19 cellular contexts compared by ENCODE assay signal in genomic region chr12:75712223-75712622, GRCh38.
DNase-seq lines count a peak whose midpoint lies in the region; ATAC-seq, FAIRE-seq and TF ChIP-seq lines count a peak whose summit lies in the region.
"Had no signal": no experiment of that assay in that cellular context is flagged by ENCODE, and none has a peak within 500 bp of the region (broad histone marks: within the 10 kb centered on the region; RNA-seq: fewer than 3 reads in every experiment).

No MANE protein-coding gene starts in this region.

- no peak for TF ChIP-seq CTCF in astrocyte of the spinal cord (IDR thresholded peaks at IDR 0.05; ENCODE audit: low read depth, low read length)
- TF ChIP-seq CTCF in right lobe of liver (IDR thresholded peaks at IDR 0.05): no peak

- ATAC-seq in right lobe of liver: peak; percentile 34 to 89 (median 66)
- ATAC-seq in GM18861 (IDR thresholded peaks at IDR 0.05; ENCODE audit: unreplicated experiment): no peak

- peaks cover 0 to 7% (median 3%) of the 10 kb centered on the region in 4 donors for H3K4me1 ChIP-seq in right lobe of liver

- no peaks in the 10 kb centered on the region for H3K27me3 ChIP-seq in right lobe of liver
- H3K27me3 ChIP-seq in MG63: no peaks in the 10 kb centered on the region
- H3K27me3 ChIP-seq: hepatocyte had no signal

- H3K9me3 ChIP-seq in right lobe of liver (no peaks in the 10 kb centered on the region), MG63 (no peaks in the 10 kb centered on the region)
- H3K9me3 ChIP-seq: left ventricle myocardium inferior had no signal

- TF ChIP-seq RAD21 in Ishikawa (IDR thresholded peaks at IDR 0.05; ENCODE audit: low read depth): no peak; the same call in 1 of the 2 replicates

- no peak overlapping the region for H3K27ac ChIP-seq in right lobe of liver
- H3K27ac ChIP-seq: hepatocyte, HL-60, left ventricle myocardium inferior had no signal

- H3K4me3 ChIP-seq in astrocyte of the spinal cord (ENCODE audit: low read depth, low read length) (no peak overlapping the region), right lobe of liver (no peak overlapping the region), MG63 (no peak overlapping the region)
- H3K4me3 ChIP-seq: hepatocyte, left ventricle myocardium inferior had no signal

- no peaks in the 10 kb centered on the region for H3K36me3 ChIP-seq in right lobe of liver
- H3K36me3 ChIP-seq in MG63: no peaks in the 10 kb centered on the region
- H3K36me3 ChIP-seq: left ventricle myocardium inferior had no signal

- peak; percentile 47; the same call in 1 of the 2 replicates for TF ChIP-seq EP300 in Ishikawa (IDR thresholded peaks at IDR 0.05; ENCODE audit: borderline replicate concordance)

- in situ Hi-C loops in astrocyte of the spinal cord (cut with HindIII; ENCODE audit: low sequenced_read_pairs): no loop called here

- no peak for TF ChIP-seq POLR2A in right lobe of liver (IDR thresholded peaks at IDR 0.05)

- peak; percentile 73 for DNase-seq in DMS53 (lab: John Stamatoyannopoulos, UW)
- peak; percentile 50 for DNase-seq in astrocyte of the spinal cord (ENCODE audit: low read depth, low spot score)
- DNase-seq in right lobe of liver: no peak
- DNase-seq in NCI-H2171 (lab: John Stamatoyannopoulos, UW): no peak
- DNase-seq in MG63: no peak
- no peak for DNase-seq in frontal cortex (ENCODE audit: low spot score in 2 of 2)
- DNase-seq: activated B cell treated with CpG ODN at 0.5 μM for 24 hours; activated naive CD4-positive, alpha-beta T cell treated with Interleukin-2 at 50 U/mL for 16 hours; Kasumi-1; left ventricle myocardium inferior; naive B cell; NCI-H187; NCI-H524 had no signal

- intact Hi-C loops in right lobe of liver (cut with DNase I): no loop called here

- FAIRE-seq in frontal cortex (lab: Jason Lieb, UNC): no peak
- FAIRE-seq: GM18507, GM19239 had no signal

TF ChIP-seq in Ishikawa, 13 proteins besides CTCF, POLR2A, EP300 and RAD21:
- TF ChIP-seq EGR1 (IDR thresholded peaks at IDR 0.05) (no peak), TAF1 (IDR thresholded peaks at IDR 0.05; ENCODE audit: low read depth) (no peak), FOXM1 (IDR thresholded peaks at IDR 0.05; ENCODE audit: borderline replicate concordance, low read depth) (0 out of 2 replicates have a peak, but pooled peaks have one; percentile 35), NFIC (IDR thresholded peaks at IDR 0.05) (peak; percentile 64), CREB1 (IDR thresholded peaks at IDR 0.05; ENCODE audit: low read depth) (no peak), TCF12 (IDR thresholded peaks at IDR 0.05; ENCODE audit: low read depth) (no peak), YY1 (IDR thresholded peaks at IDR 0.05; ENCODE audit: low read depth) (no peak)
- TF ChIP-seq, protein P1, sequence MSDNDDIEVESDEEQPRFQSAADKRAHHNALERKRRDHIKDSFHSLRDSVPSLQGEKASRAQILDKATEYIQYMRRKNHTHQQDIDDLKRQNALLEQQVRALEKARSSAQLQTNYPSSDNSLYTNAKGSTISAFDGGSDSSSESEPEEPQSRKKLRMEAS (IDR thresholded peaks at IDR 0.05): no peak

Comparison
In these comparisons a context has a peak if more than half of its experiments do, and no peak if none do; other contexts are left out.
1. DNase-seq: peak in DMS53 (single experiment) and astrocyte of the spinal cord (single experiment); none in right lobe of liver (0 of 3), NCI-H2171 (single experiment), MG63 (single experiment) and frontal cortex (0 of 2).